In the genomic region with DNA sequence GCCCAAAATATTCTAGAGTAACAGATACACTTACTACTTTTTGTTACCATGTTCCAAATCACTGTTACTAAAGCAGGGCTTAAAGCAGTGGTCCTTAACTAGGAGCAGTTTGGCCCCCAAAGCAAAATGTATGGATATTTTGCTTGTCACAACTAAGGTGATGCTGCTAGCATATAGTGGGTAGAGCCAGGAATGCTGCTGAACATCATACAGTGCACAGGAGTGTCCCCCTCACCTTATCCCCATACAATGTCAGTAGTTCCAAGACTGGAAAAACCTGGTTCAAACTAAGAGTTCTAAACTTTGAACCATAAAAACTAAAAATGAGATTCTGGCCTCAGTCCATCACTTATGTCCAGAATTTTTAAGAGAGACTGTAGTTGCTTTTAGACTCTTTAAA, we compare ENCODE assay signal across 15 cellular contexts.
"Had no signal": no experiment of that assay in that cellular context is flagged by ENCODE, and none has a peak within 500 bp of the region (broad histone marks: within the 10 kb centered on the region; RNA-seq: fewer than 3 reads in every experiment).

No MANE protein-coding gene starts in this region.

- H3K27me3 Mint-ChIP-seq: brain, T-cell had no signal

- H3K4me1 Mint-ChIP-seq: brain, T-cell had no signal

- H3K9me3 Mint-ChIP-seq: brain, T-cell had no signal

- H3K4me3 ChIP-seq: pancreas, SK-N-MC, tibial nerve had no signal

- H3K9me3 ChIP-seq: pancreas, tibial nerve had no signal

- H3K4me3 Mint-ChIP-seq: brain, T-cell had no signal

- ATAC-seq: T-cell had no signal

- H3K27me3 ChIP-seq: pancreas, tibial nerve had no signal

- DNase-seq: activated CD4-positive, alpha-beta T cell treated with anti-CD3 and anti-CD28 coated beads for 4 hours; activated T-cell treated with anti-CD3 and anti-CD28 coated beads, Interleukin-2, amount 50 U/mL, for 48 hours; amniotic stem cell; effector memory CD4-positive, alpha-beta T cell; hypothalamus; kidney glomerular epithelial cell; pancreas; retina; stimulated activated CD4-positive, alpha-beta T cell treated with anti-CD3 and anti-CD28 coated beads, Interleukin-4, amount 100 ng/mL, for 4 hours; T-cell; T1000 had no signal

- H3K4me1 ChIP-seq: pancreas, tibial nerve had no signal

- H3K27ac ChIP-seq: pancreas, SK-N-MC, tibial nerve, VCaP had no signal
